8 cellular contexts compared by ENCODE assay signal in the genomic region with DNA sequence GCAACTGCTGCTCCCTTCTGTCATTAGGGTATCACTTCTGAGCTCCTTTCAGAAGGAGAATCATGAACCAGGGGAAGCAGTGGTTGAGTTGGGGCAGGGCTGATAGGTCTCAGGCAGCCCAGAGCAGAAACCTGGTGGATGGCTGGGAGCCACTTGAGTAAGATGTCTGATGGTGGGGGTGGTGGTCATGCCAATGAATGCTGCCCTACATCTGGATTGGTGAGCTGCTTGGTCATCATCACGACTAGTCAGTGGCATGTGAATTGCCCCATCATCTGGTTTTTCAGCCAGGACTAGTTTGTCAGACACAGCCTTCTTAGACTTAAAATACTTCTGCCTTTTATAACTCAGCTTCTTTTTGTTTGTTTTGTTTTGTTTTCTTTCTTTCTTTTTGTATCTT. TPM values are rescaled to one million over a fixed set of nuclear protein-coding genes. Genes with fewer than 3 reads are reported as not detected.
DNase-seq lines count a peak whose midpoint lies in the region; ATAC-seq and TF ChIP-seq lines count a peak whose summit lies in the region.

No MANE protein-coding gene starts in this region.

- peak overlapping the region; percentile 22 for H3K4me3 ChIP-seq in fibroblast of the aortic adventitia (ENCODE audit: low read depth, low read length)
- H3K4me3 ChIP-seq in stomach smooth muscle (ENCODE audit: low read length in 2 of 2): no peak overlapping the region

- H3K4me1 ChIP-seq in stomach smooth muscle (ENCODE audit: control insufficient read depth, insufficient read depth, low read length): peaks cover 30% of the 10 kb centered on the region

- H3K27me3 ChIP-seq in stomach smooth muscle (ENCODE audit: control insufficient read depth in 1 of 2, insufficient read depth in 2 of 2, low read length in 2 of 2): no peaks in the 10 kb centered on the region

- no peaks in the 10 kb centered on the region for H3K9me3 Mint-ChIP-seq in activated naive CD4-positive, alpha-beta T cell treated with anti-CD3 and anti-CD28 coated beads, Interleukin-2, amount 50 U/mL, for 24 hours
- no peaks in the 10 kb centered on the region for H3K9me3 Mint-ChIP-seq in activated naive CD4-positive, alpha-beta T cell treated with anti-CD3 and anti-CD28 coated beads, Interleukin-2, amount 50 U/mL, for 72 hours

- peaks cover 0 to 7% of the 10 kb centered on the region in 2 donors for H3K36me3 ChIP-seq in stomach smooth muscle (ENCODE audit: control insufficient read depth in 2 of 2, insufficient read depth in 2 of 2, low read length in 2 of 2)

- peaks cover 45% of the 10 kb centered on the region for H3K4me1 Mint-ChIP-seq in activated naive CD4-positive, alpha-beta T cell treated with anti-CD3 and anti-CD28 coated beads, Interleukin-2, amount 50 U/mL, for 24 hours

- no peak overlapping the region for H3K27ac Mint-ChIP-seq in activated naive CD4-positive, alpha-beta T cell treated with anti-CD3 and anti-CD28 coated beads, Interleukin-2, amount 50 U/mL, for 24 hours
- H3K27ac Mint-ChIP-seq in activated naive CD4-positive, alpha-beta T cell treated with anti-CD3 and anti-CD28 coated beads, Interleukin-2, amount 50 U/mL, for 72 hours: no peak overlapping the region

- H3K36me3 Mint-ChIP-seq in activated naive CD4-positive, alpha-beta T cell treated with anti-CD3 and anti-CD28 coated beads, Interleukin-2, amount 50 U/mL, for 24 hours: no peaks in the 10 kb centered on the region
- H3K36me3 Mint-ChIP-seq in activated naive CD4-positive, alpha-beta T cell treated with anti-CD3 and anti-CD28 coated beads, Interleukin-2, amount 50 U/mL, for 72 hours: peaks cover 21 to 24% of the 10 kb centered on the region in 2 donors

- H3K9ac ChIP-seq in stomach smooth muscle (ENCODE audit: low read length in 2 of 2): peak overlapping the region; percentile 8 to 13

- H3K27me3 Mint-ChIP-seq in activated naive CD4-positive, alpha-beta T cell treated with anti-CD3 and anti-CD28 coated beads, Interleukin-2, amount 50 U/mL, for 24 hours: no peaks in the 10 kb centered on the region

- no peaks in the 10 kb centered on the region for H3K9me3 ChIP-seq in stomach smooth muscle (ENCODE audit: control insufficient read depth in 2 of 2, low read length in 2 of 2)

- no peak for DNase-seq in activated naive CD4-positive, alpha-beta T cell treated with anti-CD3 and anti-CD28 coated beads, Interleukin-2, amount 50 U/mL, for 72 hours (ENCODE audit: low spot score in 2 of 2)
- DNase-seq in RKO (ENCODE audit: low spot score) (peak; percentile 71), fibroblast of the aortic adventitia (ENCODE audit: low read depth) (peak; percentile 60), NCI-H446 treated with DMSO at 0.1 percent for 48 hours (lab: John Stamatoyannopoulos, UW) (no peak)

- no peak overlapping the region for H3K27ac ChIP-seq in stomach smooth muscle (ENCODE audit: low read length)

- peak overlapping the region; percentile 91 for H3K4me3 Mint-ChIP-seq in activated naive CD4-positive, alpha-beta T cell treated with anti-CD3 and anti-CD28 coated beads, Interleukin-2, amount 50 U/mL, for 24 hours

- TF ChIP-seq CTCF in fibroblast of the aortic adventitia (IDR thresholded peaks at IDR 0.05; ENCODE audit: insufficient read depth, low read length): no peak

- ATAC-seq in activated naive CD4-positive, alpha-beta T cell treated with anti-CD3 and anti-CD28 coated beads, Interleukin-2, amount 50 U/mL, for 72 hours: no peak
- no peak for ATAC-seq in GM21529 (IDR thresholded peaks at IDR 0.05; ENCODE audit: unreplicated experiment)
- ATAC-seq in GM21825 (IDR thresholded peaks at IDR 0.05; ENCODE audit: unreplicated experiment): no peak

RNA-seq across cellular contexts. Expression of a gene that starts 2.6 kb away (rescaled TPM):
- 1 to 10 TPM; 5.8 to 8.1 TPM for total RNA-seq in activated naive CD4-positive, alpha-beta T cell treated with anti-CD3 and anti-CD28 coated beads, Interleukin-2, amount 50 U/mL, for 72 hours
- 5.5 and 7.8 TPM in 2 replicates for total RNA-seq in fibroblast of the aortic adventitia (ENCODE audit: low replicate concordance)

RNA-seq across cellular contexts. Expression of a gene that starts 2.8 kb away (rescaled TPM):
- total RNA-seq in activated naive CD4-positive, alpha-beta T cell treated with anti-CD3 and anti-CD28 coated beads, Interleukin-2, amount 50 U/mL, for 72 hours: 10 to 100 TPM; 32.2 to 35.0 TPM
- total RNA-seq in fibroblast of the aortic adventitia (ENCODE audit: low replicate concordance): 17.8 and 43.4 TPM in 2 replicates

RNA-seq across cellular contexts. Expression of a gene that starts 46.0 kb away (rescaled TPM):
- 10 to 100 TPM; 41.3 to 49.2 TPM for total RNA-seq in activated naive CD4-positive, alpha-beta T cell treated with anti-CD3 and anti-CD28 coated beads, Interleukin-2, amount 50 U/mL, for 72 hours
- 7.4 and 25.3 TPM in 2 replicates for total RNA-seq in fibroblast of the aortic adventitia (ENCODE audit: low replicate concordance)

Comparison
In these comparisons a context has a peak if more than half of its experiments do, and no peak if none do; other contexts are left out.
1. DNase-seq: peak in RKO (single experiment) and fibroblast of the aortic adventitia (single experiment); none in activated naive CD4-positive, alpha-beta T cell treated with anti-CD3 and anti-CD28 coated beads, Interleukin-2, amount 50 U/mL, for 72 hours (0 of 2) and NCI-H446 treated with DMSO at 0.1 percent for 48 hours (single experiment).